In genomic region chr16:55499281-55499680, GRCh38 we compare ENCODE assay signal across 2 cellular contexts.
TF ChIP-seq lines count a peak whose summit lies in the region.

No MANE protein-coding gene starts in this region.

TF ChIP-seq in SK-N-SH, 30 proteins besides CTCF, POLR2A, EP300 and RAD21:
- no peak for TF ChIP-seq CHD2 (IDR thresholded peaks at IDR 0.05; ENCODE audit: low read length, partially characterized antibody)
- no peak for TF ChIP-seq FOXM1 (IDR thresholded peaks at IDR 0.05; ENCODE audit: low read depth)
- TF ChIP-seq POLR2AphosphoS5 (IDR thresholded peaks at IDR 0.05; ENCODE audit: low read depth, low read length): no peak
- TF ChIP-seq JUND (IDR thresholded peaks at IDR 0.05): no peak
- no peak for TF ChIP-seq REST (IDR thresholded peaks at IDR 0.05; ENCODE audit: low read depth, low read length)
- no peak for TF ChIP-seq ZBTB33 (IDR thresholded peaks at IDR 0.05; ENCODE audit: borderline replicate concordance, low read depth)
- TF ChIP-seq TEAD4 (IDR thresholded peaks at IDR 0.05; ENCODE audit: borderline replicate concordance, insufficient read depth): no peak
- TF ChIP-seq USF1 (IDR thresholded peaks at IDR 0.05; ENCODE audit: borderline replicate concordance, low read depth): no peak
- TF ChIP-seq MXI1 (IDR thresholded peaks at IDR 0.05; ENCODE audit: low read depth, low read length): no peak
- no peak for TF ChIP-seq TAF1 (IDR thresholded peaks at IDR 0.05; ENCODE audit: borderline replicate concordance, low read depth, low read length)
- TF ChIP-seq GATA2 (CRISPR knock-in tag; IDR thresholded peaks at IDR 0.05): no peak
- no peak for TF ChIP-seq FOXJ3 (CRISPR knock-in tag; IDR thresholded peaks at IDR 0.05)
- no peak for TF ChIP-seq YY1 (IDR thresholded peaks at IDR 0.05; ENCODE audit: low read depth)
- TF ChIP-seq MAX (IDR thresholded peaks at IDR 0.05; ENCODE audit: low read depth): no peak
- TF ChIP-seq GABPA (IDR thresholded peaks at IDR 0.05; ENCODE audit: low read depth): no peak
- TF ChIP-seq IRF3 (IDR thresholded peaks at IDR 0.05; ENCODE audit: low read depth, low read length): no peak
- TF ChIP-seq ELF1 (IDR thresholded peaks at IDR 0.05): no peak
- no peak for TF ChIP-seq SIN3A (IDR thresholded peaks at IDR 0.05; ENCODE audit: borderline replicate concordance, low read depth, low read length)

TF ChIP-seq in SK-N-SH treated with all-trans-retinoic acid at 6 μM for 48 hours, 23 proteins besides CTCF, POLR2A, EP300 and RAD21:
- TF ChIP-seq CSRNP3 (CRISPR knock-in tag; IDR thresholded peaks at IDR 0.05) (no peak), ISL1 (CRISPR knock-in tag; IDR thresholded peaks at IDR 0.05) (no peak), PPARA (CRISPR knock-in tag; IDR thresholded peaks at IDR 0.05; ENCODE audit: borderline replicate concordance) (no peak), CREB5 (CRISPR knock-in tag; IDR thresholded peaks at IDR 0.05; ENCODE audit: low read depth) (no peak), PATZ1 (CRISPR knock-in tag; IDR thresholded peaks at IDR 0.05; ENCODE audit: borderline replicate concordance) (no peak)
